Comparison of ENCODE assay signal across 23 cellular contexts in the genomic region with DNA sequence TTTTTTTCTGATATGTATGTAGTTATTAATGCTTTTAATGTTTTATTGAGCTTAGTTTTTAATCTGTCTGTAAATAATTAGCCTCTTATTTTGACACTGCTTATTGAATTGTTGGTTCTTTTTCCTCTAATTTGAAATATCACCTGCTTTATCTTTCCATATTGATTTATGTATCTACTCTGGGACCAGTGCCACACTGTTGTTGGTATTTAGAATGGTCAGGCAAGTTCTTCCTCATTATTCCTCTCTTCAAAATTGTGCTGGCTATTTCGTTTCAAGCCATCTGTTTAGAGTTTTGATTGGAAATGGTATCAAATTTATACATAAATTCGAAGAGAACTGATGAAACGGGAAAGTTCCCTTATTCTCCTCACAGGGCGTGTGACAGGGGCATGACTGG.
"Had no signal": no experiment of that assay in that cellular context is flagged by ENCODE, and none has a peak within 500 bp of the region (broad histone marks: within the 10 kb centered on the region; RNA-seq: fewer than 3 reads in every experiment).

No MANE protein-coding gene starts in this region.

- H3K4me3 Mint-ChIP-seq: T-cell had no signal

- H3K36me3 Mint-ChIP-seq: T-cell had no signal

- DNase-seq: Karpas-422, MM.1S, MV-4-11, NCI-H1105, NCI-H1417 treated with DMSO at 0.1 percent for 48 hours, NCI-H1436 treated with DMSO at 0.1 percent for 48 hours, NCI-H1694 treated with DMSO at 0.1 percent for 48 hours, NCI-H187 treated with DMSO at 0.1 percent for 48 hours, NCI-H2029, NCI-H2171 treated with DMSO at 0.1 percent for 48 hours, NCI-H2227 treated with DMSO at 0.1 percent for 48 hours, NCI-H345, NCI-H510A, NCI-H526, NCI-H774, PC-9, SHP77, SIG-M5, SJCRH30, T-cell had no signal

- H3K4me1 Mint-ChIP-seq: T-cell had no signal

- H3K27ac Mint-ChIP-seq: T-cell had no signal

- ATAC-seq: Panc1, Right ventricle myocardium inferior, SK-N-SH treated with all-trans-retinoic acid at 6 μM for 48 hours, T-cell had no signal
